10 cellular contexts compared by ENCODE assay signal in the genomic region with DNA sequence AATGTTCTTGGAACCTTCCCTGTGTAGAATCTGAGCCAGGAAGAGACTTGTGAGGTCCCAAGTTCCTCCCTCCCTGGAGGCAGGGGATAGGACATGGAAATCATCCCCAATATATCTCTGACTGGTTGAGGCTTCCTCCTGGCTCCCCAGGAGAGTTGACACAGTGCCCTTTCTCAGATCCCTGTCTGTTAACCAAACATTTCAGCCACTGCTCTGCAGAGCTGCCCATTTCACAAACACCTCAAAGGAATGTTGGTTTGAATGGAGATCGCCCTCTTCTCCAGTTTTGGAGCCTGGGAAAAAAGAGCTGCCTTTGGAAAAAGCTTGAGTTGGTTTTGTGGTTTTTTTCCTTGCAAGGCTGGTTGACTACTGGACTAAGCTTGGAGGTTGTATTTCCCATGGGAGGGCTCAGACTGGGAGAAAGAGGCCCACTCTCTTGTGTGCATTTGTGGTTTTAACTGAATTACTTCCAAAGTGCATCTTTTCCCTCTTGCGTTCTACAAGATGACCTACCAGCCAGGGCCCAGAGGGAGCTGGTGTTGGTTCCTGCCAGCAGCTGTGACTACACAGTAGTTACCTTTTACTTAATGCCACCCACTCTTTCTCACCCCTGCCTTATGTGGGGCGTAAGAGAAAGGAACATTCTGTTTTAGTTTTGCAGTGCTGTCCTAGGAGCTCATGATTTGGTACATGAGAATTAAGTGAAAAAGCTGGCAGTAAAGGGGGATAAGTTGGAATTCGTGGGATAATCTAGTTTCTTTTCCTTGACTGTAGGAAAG. TPM values are rescaled to one million over a fixed set of nuclear protein-coding genes. Genes with fewer than 3 reads are reported as not detected.
A peak's percentile ranks its signal among the peaks of the same experiment; 100 is the strongest.
DNase-seq lines count a peak whose midpoint lies in the region; ATAC-seq and TF ChIP-seq lines count a peak whose summit lies in the region.
"Had no signal": no experiment of that assay in that cellular context is flagged by ENCODE, and none has a peak within 500 bp of the region (broad histone marks: within the 10 kb centered on the region; RNA-seq: fewer than 3 reads in every experiment).

No MANE protein-coding gene starts in this region.

- H3K4me3 Mint-ChIP-seq in T-helper 1 cell treated with Interleukin-12 subunit alpha and Interleukin-12 subunit beta and Interleukin-4 antibody, amounts not matched to agents 30 μg/mL and 1 μg/mL, for 36 hours = no peak overlapping the region
- H3K4me3 Mint-ChIP-seq in stimulated activated memory B cell treated with anti-CD40 and anti-IgM and Interleukin-4, amounts not matched to agents 10 μg/mL and 1 μg/mL and 100 μg/mL, for 72 hours = no peak overlapping the region

- ATAC-seq in stimulated activated memory B cell treated with anti-CD40 and anti-IgM and Interleukin-4, amounts not matched to agents 10 μg/mL and 1 μg/mL and 100 μg/mL, for 72 hours = peak; percentile 47
- no peak for ATAC-seq in HG03378 (IDR thresholded peaks at IDR 0.05; ENCODE audit: unreplicated experiment)
- ATAC-seq in GM21529 (IDR thresholded peaks at IDR 0.05; ENCODE audit: unreplicated experiment) = no peak

- no peaks in the 10 kb centered on the region for H3K27me3 ChIP-seq in SJSA1 (replicated peaks)

- no peaks in the 10 kb centered on the region for H3K27me3 Mint-ChIP-seq in T-helper 1 cell treated with Interleukin-12 subunit alpha and Interleukin-12 subunit beta and Interleukin-4 antibody, amounts not matched to agents 30 μg/mL and 1 μg/mL, for 36 hours (ENCODE audit: low read depth)
- no peaks in the 10 kb centered on the region for H3K27me3 Mint-ChIP-seq in stimulated activated memory B cell treated with anti-CD40 and anti-IgM and Interleukin-4, amounts not matched to agents 10 μg/mL and 1 μg/mL and 100 μg/mL, for 72 hours

- H3K27ac Mint-ChIP-seq in T-helper 1 cell treated with Interleukin-12 subunit alpha and Interleukin-12 subunit beta and Interleukin-4 antibody, amounts not matched to agents 30 μg/mL and 1 μg/mL, for 36 hours = peak overlapping the region; percentile 14
- peak overlapping the region; percentile 20 for H3K27ac Mint-ChIP-seq in stimulated activated memory B cell treated with anti-CD40 and anti-IgM and Interleukin-4, amounts not matched to agents 10 μg/mL and 1 μg/mL and 100 μg/mL, for 72 hours

- peaks cover 33% of the 10 kb centered on the region for H3K4me1 ChIP-seq in SJSA1 (replicated peaks)

- DNase-seq in T-helper 1 cell (no peak), SJSA1 (ENCODE audit: low read depth in 1 of 2, low spot score in 2 of 2) (peak; percentile 52 to 71), fibroblast of the aortic adventitia (ENCODE audit: low read depth) (peak; percentile 91), NCI-H2171 (lab: John Stamatoyannopoulos, UW) (no peak)
- DNase-seq: 8988T, NCI-H1930 had no signal

- peaks cover 48% of the 10 kb centered on the region for H3K36me3 Mint-ChIP-seq in T-helper 1 cell treated with Interleukin-12 subunit alpha and Interleukin-12 subunit beta and Interleukin-4 antibody, amounts not matched to agents 30 μg/mL and 1 μg/mL, for 36 hours (ENCODE audit: low read depth)
- peaks cover 63% of the 10 kb centered on the region for H3K36me3 Mint-ChIP-seq in stimulated activated memory B cell treated with anti-CD40 and anti-IgM and Interleukin-4, amounts not matched to agents 10 μg/mL and 1 μg/mL and 100 μg/mL, for 72 hours

- H3K9me3 ChIP-seq in SJSA1 (replicated peaks) = no peaks in the 10 kb centered on the region

- peaks cover 70% of the 10 kb centered on the region for H3K4me1 Mint-ChIP-seq in T-helper 1 cell treated with Interleukin-12 subunit alpha and Interleukin-12 subunit beta and Interleukin-4 antibody, amounts not matched to agents 30 μg/mL and 1 μg/mL, for 36 hours (ENCODE audit: low read depth)
- peaks cover 21% of the 10 kb centered on the region for H3K4me1 Mint-ChIP-seq in stimulated activated memory B cell treated with anti-CD40 and anti-IgM and Interleukin-4, amounts not matched to agents 10 μg/mL and 1 μg/mL and 100 μg/mL, for 72 hours

- H3K36me3 ChIP-seq in SJSA1 = no peaks in the 10 kb centered on the region

- TF ChIP-seq CTCF in fibroblast of the aortic adventitia (IDR thresholded peaks at IDR 0.05; ENCODE audit: insufficient read depth, low read length) = no peak

- H3K4me3 ChIP-seq in SJSA1 = no peak overlapping the region
- H3K4me3 ChIP-seq in fibroblast of the aortic adventitia (ENCODE audit: low read depth, low read length) = no peak overlapping the region

- no peaks in the 10 kb centered on the region for H3K9me3 Mint-ChIP-seq in T-helper 1 cell treated with Interleukin-12 subunit alpha and Interleukin-12 subunit beta and Interleukin-4 antibody, amounts not matched to agents 30 μg/mL and 1 μg/mL, for 36 hours
- no peaks in the 10 kb centered on the region for H3K9me3 Mint-ChIP-seq in stimulated activated memory B cell treated with anti-CD40 and anti-IgM and Interleukin-4, amounts not matched to agents 10 μg/mL and 1 μg/mL and 100 μg/mL, for 72 hours

- peak overlapping the region; percentile 45 for H3K27ac ChIP-seq in SJSA1

RNA-seq across cellular contexts. Expression of a gene that starts 45.2 kb away (rescaled TPM):
- total RNA-seq in SJSA1 (2014; rRNA removed; shearing (Covaris generic)) = 0.91 and 7.3 TPM in 2 replicates
- 10.2 and 13.4 TPM in 2 replicates for total RNA-seq in fibroblast of the aortic adventitia (ENCODE audit: low replicate concordance)

Comparison
In these comparisons a context has a peak if more than half of its experiments do, and no peak if none do; other contexts are left out.
1. DNase-seq: peak in SJSA1 (2 of 2) and fibroblast of the aortic adventitia (single experiment); none in T-helper 1 cell (0 of 5) and NCI-H2171 (single experiment).